In the genomic region with DNA sequence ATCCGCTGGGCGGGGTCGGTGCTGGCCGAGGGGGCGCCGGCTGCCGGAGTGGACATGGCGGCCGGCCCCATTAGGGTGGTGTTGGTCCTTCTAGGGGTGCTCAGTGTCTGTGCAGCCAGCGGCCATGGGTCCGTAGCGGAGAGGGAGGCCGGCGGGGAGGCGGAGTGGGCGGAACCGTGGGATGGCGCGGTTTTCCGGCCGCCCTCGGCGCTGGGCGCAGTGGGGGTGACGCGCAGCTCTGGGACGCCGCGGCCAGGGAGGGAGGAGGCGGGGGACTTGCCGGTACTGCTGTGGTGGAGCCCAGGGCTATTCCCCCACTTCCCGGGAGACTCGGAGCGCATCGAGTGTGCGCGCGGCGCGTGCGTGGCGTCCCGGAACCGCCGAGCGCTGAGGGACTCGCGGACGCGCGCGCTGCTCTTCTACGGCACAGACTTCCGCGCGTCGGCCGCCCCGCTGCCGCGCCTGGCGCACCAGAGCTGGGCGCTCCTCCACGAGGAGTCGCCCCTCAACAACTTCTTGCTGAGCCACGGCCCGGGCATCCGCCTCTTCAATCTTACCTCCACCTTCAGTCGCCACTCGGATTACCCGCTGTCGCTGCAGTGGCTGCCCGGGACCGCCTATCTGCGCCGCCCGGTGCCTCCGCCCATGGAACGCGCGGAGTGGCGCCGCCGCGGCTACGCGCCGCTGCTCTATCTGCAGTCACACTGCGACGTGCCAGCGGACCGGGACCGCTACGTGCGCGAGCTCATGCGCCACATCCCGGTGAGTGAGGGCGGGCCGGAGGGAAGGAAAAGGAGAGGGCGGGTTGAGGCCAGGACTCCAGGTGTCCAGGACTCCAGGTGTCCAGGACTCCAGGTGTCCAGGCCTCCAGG, we compare ENCODE assay signal across 8 cellular contexts. TPM values are rescaled to one million over a fixed set of nuclear protein-coding genes. Genes with fewer than 3 reads are reported as not detected.
DNase-seq lines count a peak whose midpoint lies in the region; ATAC-seq and TF ChIP-seq lines count a peak whose summit lies in the region.

No MANE protein-coding gene starts in this region.

- no peaks in the 10 kb centered on the region; the same call in 1 of the 2 replicates for H3K79me2 ChIP-seq in PC-9 (ENCODE audit: low read depth)

- peak overlapping the region; percentile 91 to 98 (median 97) for H3K4me3 Mint-ChIP-seq in CD8-positive, alpha-beta memory T cell
- peak overlapping the region; percentile 94 for H3K4me3 Mint-ChIP-seq in activated T-helper 1 cell treated with anti-CD3 and anti-CD28 coated beads, Interleukin-12 subunit alpha, Interleukin-12 subunit beta, Interleukin-2, Interleukin-4 antibody, amounts not matched to agents 30 ng/mL and 10 ng/mL and 1 ng/mL, durations not matched to agents 14 hours and 24 hours and 36 hours
- H3K4me3 Mint-ChIP-seq in naive thymus-derived CD4-positive, alpha-beta T cell, result peak overlapping the region; percentile 87 to 97 (median 95)
- peak overlapping the region; percentile 91 to 95 for H3K4me3 Mint-ChIP-seq in stimulated activated naive B cell treated with anti-CD40 and anti-IgM and Interleukin-4, amounts not matched to agents 10 μg/mL and 1 μg/mL and 100 μg/mL, for 72 hours

- TF ChIP-seq CTCF in PC-9 (conservative IDR thresholded peaks at IDR 0.05), result no peak

- intact Hi-C loops in PC-9 (cut with micrococcal nuclease; ENCODE audit: unreplicated experiment), result no loop called here
- intact Hi-C loops in activated T-helper 1 cell treated with anti-CD3 and anti-CD28 coated beads, Interleukin-12 subunit alpha, Interleukin-12 subunit beta, Interleukin-2, Interleukin-4 antibody, amounts not matched to agents 30 ng/mL and 10 ng/mL and 1 ng/mL, durations not matched to agents 14 hours and 24 hours and 36 hours (cut with micrococcal nuclease), result loop anchor here (1.0 to 5.0 kb wide), 11 partner anchors 9 to 815 kb away; partner anchors contain the start of genes NDST2, SEC24C and ZSWIM8
- intact Hi-C loops in naive thymus-derived CD4-positive, alpha-beta T cell (cut with micrococcal nuclease), result loop anchor here (1.0 to 10.0 kb wide), 12 partner anchors 9 to 1460 kb away; partner anchors contain the start of genes NDST2 (in 2 of the 2), SEC24C (in 2 of the 2), ZSWIM8 (in 2 of the 2) and ANXA7 (in 1 of the 2)

- peak; percentile 72 to 88 (median 82) for DNase-seq in CD8-positive, alpha-beta memory T cell
- peak; percentile 43 for DNase-seq in GM19240 (ENCODE audit: insufficient read length, low spot score)
- peak in 1 of 2 experiments; percentile 68 for DNase-seq in PC-9
- peak; percentile 85 for DNase-seq in activated T-helper 1 cell treated with anti-CD3 and anti-CD28 coated beads, Interleukin-12 subunit alpha, Interleukin-12 subunit beta, Interleukin-2, Interleukin-4 antibody, amounts not matched to agents 30 ng/mL and 10 ng/mL and 1 ng/mL, durations not matched to agents 14 hours and 24 hours and 36 hours (ENCODE audit: low spot score)
- peak; percentile 87 for DNase-seq in fibroblast of gingiva (ENCODE audit: low read depth)
- DNase-seq in naive thymus-derived CD4-positive, alpha-beta T cell, result peak; percentile 75 to 90 (median 83)
- peak; percentile 82 for DNase-seq in stimulated activated naive B cell treated with anti-CD40 and anti-IgM and Interleukin-4, amounts not matched to agents 10 μg/mL and 1 μg/mL and 100 μg/mL, for 72 hours

- no peak overlapping the region for H2AFZ ChIP-seq in PC-9

- H3K36me3 ChIP-seq in CD8-positive, alpha-beta memory T cell (ENCODE audit: insufficient read depth, low read length), result peaks cover 40% of the 10 kb centered on the region
- H3K36me3 ChIP-seq in PC-9 (ENCODE audit: low read depth), result peaks cover 36% of the 10 kb centered on the region
- peaks cover 0 to 33% (median 24%) of the 10 kb centered on the region in 3 experiments for H3K36me3 ChIP-seq in naive thymus-derived CD4-positive, alpha-beta T cell (ENCODE audit: control insufficient read depth in 2 of 3, insufficient read depth in 3 of 3, low read length in 3 of 3)

- H3K27me3 ChIP-seq in CD8-positive, alpha-beta memory T cell (ENCODE audit: insufficient read depth, low read length, poor library complexity, severe bottlenecking), result no peaks in the 10 kb centered on the region
- no peaks in the 10 kb centered on the region for H3K27me3 ChIP-seq in PC-9 (ENCODE audit: insufficient read depth, low read depth)
- no peaks in the 10 kb centered on the region for H3K27me3 ChIP-seq in naive thymus-derived CD4-positive, alpha-beta T cell (ENCODE audit: control insufficient read depth in 2 of 2, insufficient read depth in 2 of 2, low read length in 2 of 2)

- POLR2A ChIA-PET in CD8-positive, alpha-beta memory T cell (lab: Charles Lee), result interaction anchor here (0.6 to 3.8 kb wide), 17 partner anchors 9 to 1683 kb away, joined by 3 to 88 read pairs (median 3); partner anchors contain the start of genes CAMK2G, CHCHD1, PPP3CB and SEC24C
- POLR2A ChIA-PET in PC-9 (lab: Charles Lee; ENCODE audit: unreplicated experiment), result interaction anchor here (0.5 to 0.9 kb wide), 5 partner anchors 10 to 235 kb away, joined by 3 to 6 read pairs (median 4); partner anchors contain the start of gene CHCHD1
- POLR2A ChIA-PET in naive thymus-derived CD4-positive, alpha-beta T cell (lab: Charles Lee), result interaction anchor here (0.6 to 9.3 kb wide), 24 partner anchors 9 to 1339 kb away, joined by 3 to 185 read pairs (median 5); partner anchors contain the start of genes ANXA7, CHCHD1, MRPS16 and PPP3CB

- H3K9me3 ChIP-seq in CD8-positive, alpha-beta memory T cell (ENCODE audit: low read length), result no peaks in the 10 kb centered on the region
- H3K9me3 ChIP-seq in PC-9 (ENCODE audit: insufficient read depth, low read depth), result no peaks in the 10 kb centered on the region
- H3K9me3 ChIP-seq in naive thymus-derived CD4-positive, alpha-beta T cell (ENCODE audit: control insufficient read depth in 2 of 3, low read length in 3 of 3), result no peaks in the 10 kb centered on the region

- no TSS peak for BruUV-seq in PC-9 (replicated peaks; lab: Mats Ljungman, UMichigan)

- H3K9me2 ChIP-seq in PC-9 (ENCODE audit: insufficient read depth), result no peaks in the 10 kb centered on the region

- peak overlapping the region; percentile 87 to 97 (median 94) for H3K27ac Mint-ChIP-seq in CD8-positive, alpha-beta memory T cell
- peak overlapping the region; percentile 91 for H3K27ac Mint-ChIP-seq in activated T-helper 1 cell treated with anti-CD3 and anti-CD28 coated beads, Interleukin-12 subunit alpha, Interleukin-12 subunit beta, Interleukin-2, Interleukin-4 antibody, amounts not matched to agents 30 ng/mL and 10 ng/mL and 1 ng/mL, durations not matched to agents 14 hours and 24 hours and 36 hours
- H3K27ac Mint-ChIP-seq in naive thymus-derived CD4-positive, alpha-beta T cell, result peak overlapping the region; percentile 89 to 97 (median 94)
- H3K27ac Mint-ChIP-seq in stimulated activated naive B cell treated with anti-CD40 and anti-IgM and Interleukin-4, amounts not matched to agents 10 μg/mL and 1 μg/mL and 100 μg/mL, for 72 hours, result peak overlapping the region; percentile 98

- peaks cover 8 to 81% (median 17%) of the 10 kb centered on the region in 3 donors for H3K36me3 Mint-ChIP-seq in CD8-positive, alpha-beta memory T cell
- peaks cover 64% of the 10 kb centered on the region for H3K36me3 Mint-ChIP-seq in activated T-helper 1 cell treated with anti-CD3 and anti-CD28 coated beads, Interleukin-12 subunit alpha, Interleukin-12 subunit beta, Interleukin-2, Interleukin-4 antibody, amounts not matched to agents 30 ng/mL and 10 ng/mL and 1 ng/mL, durations not matched to agents 14 hours and 24 hours and 36 hours (ENCODE audit: low read depth)
- peaks cover 5 to 63% (median 12%) of the 10 kb centered on the region in 5 donors for H3K36me3 Mint-ChIP-seq in naive thymus-derived CD4-positive, alpha-beta T cell
- H3K36me3 Mint-ChIP-seq in stimulated activated naive B cell treated with anti-CD40 and anti-IgM and Interleukin-4, amounts not matched to agents 10 μg/mL and 1 μg/mL and 100 μg/mL, for 72 hours, result peaks cover 50 to 75% of the 10 kb centered on the region in 2 donors

- peak; percentile 61 for ATAC-seq in HG03439 (IDR thresholded peaks at IDR 0.05; ENCODE audit: unreplicated experiment)
- ATAC-seq in naive thymus-derived CD4-positive, alpha-beta T cell, result peak; percentile 80
- peak; percentile 79 to 83 for ATAC-seq in stimulated activated naive B cell treated with anti-CD40 and anti-IgM and Interleukin-4, amounts not matched to agents 10 μg/mL and 1 μg/mL and 100 μg/mL, for 72 hours (replicated peaks)

- peaks cover 9% of the 10 kb centered on the region; the same call in 1 of the 2 replicates for H4K20me1 ChIP-seq in PC-9 (ENCODE audit: insufficient read depth)

- H3K27ac ChIP-seq in CD8-positive, alpha-beta memory T cell (ENCODE audit: low read depth, low read length), result peak overlapping the region; percentile 90
- 0 out of 2 replicates have a peak overlapping the region, but pooled peaks have one; percentile 22 for H3K27ac ChIP-seq in PC-9
- H3K27ac ChIP-seq in naive thymus-derived CD4-positive, alpha-beta T cell (ENCODE audit: low read depth, low read length), result peak overlapping the region; percentile 85

- H3K4me1 Mint-ChIP-seq in CD8-positive, alpha-beta memory T cell, result peaks cover 50 to 75% (median 64%) of the 10 kb centered on the region in 3 donors
- H3K4me1 Mint-ChIP-seq in activated T-helper 1 cell treated with anti-CD3 and anti-CD28 coated beads, Interleukin-12 subunit alpha, Interleukin-12 subunit beta, Interleukin-2, Interleukin-4 antibody, amounts not matched to agents 30 ng/mL and 10 ng/mL and 1 ng/mL, durations not matched to agents 14 hours and 24 hours and 36 hours (ENCODE audit: low read depth), result peaks cover 67% of the 10 kb centered on the region
- peaks cover 34 to 73% (median 64%) of the 10 kb centered on the region in 7 donors for H3K4me1 Mint-ChIP-seq in naive thymus-derived CD4-positive, alpha-beta T cell
- peaks cover 24 to 45% of the 10 kb centered on the region in 2 donors for H3K4me1 Mint-ChIP-seq in stimulated activated naive B cell treated with anti-CD40 and anti-IgM and Interleukin-4, amounts not matched to agents 10 μg/mL and 1 μg/mL and 100 μg/mL, for 72 hours

- CTCF ChIA-PET in CD8-positive, alpha-beta memory T cell (lab: Charles Lee), result interaction anchor here (0.9 to 6.6 kb wide), 14 partner anchors 10 to 107 kb away, joined by 3 to 42 read pairs (median 8); partner anchors contain the start of genes CHCHD1, SEC24C and ZSWIM8
- CTCF ChIA-PET in PC-9 (lab: Charles Lee), result interaction anchor here (0.8 kb wide), 1 partner anchor 11 kb away, joined by 4 read pairs; no protein-coding TSS in a partner anchor
- CTCF ChIA-PET in naive thymus-derived CD4-positive, alpha-beta T cell (lab: Charles Lee), result interaction anchor here (0.6 to 2.3 kb wide), 9 partner anchors 9 to 306 kb away, joined by 3 to 14 read pairs (median 6); partner anchors contain the start of genes CHCHD1 and ZSWIM8

- H3K27me3 Mint-ChIP-seq in CD8-positive, alpha-beta memory T cell, result peaks cover 0 to 4% of the 10 kb centered on the region in 2 donors
- no peaks in the 10 kb centered on the region for H3K27me3 Mint-ChIP-seq in activated T-helper 1 cell treated with anti-CD3 and anti-CD28 coated beads, Interleukin-12 subunit alpha, Interleukin-12 subunit beta, Interleukin-2, Interleukin-4 antibody, amounts not matched to agents 30 ng/mL and 10 ng/mL and 1 ng/mL, durations not matched to agents 14 hours and 24 hours and 36 hours (ENCODE audit: insufficient read depth)
- H3K27me3 Mint-ChIP-seq in naive thymus-derived CD4-positive, alpha-beta T cell, result no peaks in the 10 kb centered on the region
- H3K27me3 Mint-ChIP-seq in stimulated activated naive B cell treated with anti-CD40 and anti-IgM and Interleukin-4, amounts not matched to agents 10 μg/mL and 1 μg/mL and 100 μg/mL, for 72 hours, result no peaks in the 10 kb centered on the region

- peaks cover 30% of the 10 kb centered on the region for H3F3A ChIP-seq in PC-9 (ENCODE audit: insufficient read depth, low read depth)

- H3K4me3 ChIP-seq in CD8-positive, alpha-beta memory T cell (ENCODE audit: low read length), result peak overlapping the region; percentile 92
- peak overlapping the region; percentile 52; the same call in 1 of the 2 replicates for H3K4me3 ChIP-seq in PC-9
- H3K4me3 ChIP-seq in naive thymus-derived CD4-positive, alpha-beta T cell (ENCODE audit: low read length), result peak overlapping the region; percentile 69

- H3K4me2 ChIP-seq in PC-9, result peak overlapping the region; percentile 69

- H3K9me3 Mint-ChIP-seq in CD8-positive, alpha-beta memory T cell, result no peaks in the 10 kb centered on the region
- no peaks in the 10 kb centered on the region for H3K9me3 Mint-ChIP-seq in activated T-helper 1 cell treated with anti-CD3 and anti-CD28 coated beads, Interleukin-12 subunit alpha, Interleukin-12 subunit beta, Interleukin-2, Interleukin-4 antibody, amounts not matched to agents 30 ng/mL and 10 ng/mL and 1 ng/mL, durations not matched to agents 14 hours and 24 hours and 36 hours
- H3K9me3 Mint-ChIP-seq in naive thymus-derived CD4-positive, alpha-beta T cell, result peaks cover 0 to 1% (median 0%) of the 10 kb centered on the region in 11 donors
- H3K9me3 Mint-ChIP-seq in stimulated activated naive B cell treated with anti-CD40 and anti-IgM and Interleukin-4, amounts not matched to agents 10 μg/mL and 1 μg/mL and 100 μg/mL, for 72 hours, result no peaks in the 10 kb centered on the region

- peaks cover 45% of the 10 kb centered on the region for H3K4me1 ChIP-seq in CD8-positive, alpha-beta memory T cell (ENCODE audit: insufficient read depth, low read length)
- H3K4me1 ChIP-seq in PC-9 (replicated peaks; ENCODE audit: insufficient read depth), result peaks cover 7% of the 10 kb centered on the region
- H3K4me1 ChIP-seq in naive thymus-derived CD4-positive, alpha-beta T cell (ENCODE audit: control insufficient read depth in 2 of 2, insufficient read depth in 2 of 2, low read length in 2 of 2), result peaks cover 27 to 30% of the 10 kb centered on the region in 2 donors

RNA-seq across cellular contexts. Expression of gene CHCHD1, which starts 9.3 kb away (rescaled TPM):
- 10 to 100 TPM; 35.8 to 37.2 TPM for total RNA-seq in CD8-positive, alpha-beta memory T cell
- 52.6 TPM for polyA plus RNA-seq in CD8-positive, alpha-beta memory T cell
- total RNA-seq in PC-9 (2021), result 44.1 and 44.5 TPM in 2 replicates
- 30.9 and 33.5 TPM in 2 replicates for total RNA-seq in activated T-helper 1 cell treated with anti-CD3 and anti-CD28 coated beads, Interleukin-12 subunit alpha, Interleukin-12 subunit beta, Interleukin-2, Interleukin-4 antibody, amounts not matched to agents 30 ng/mL and 10 ng/mL and 1 ng/mL, durations not matched to agents 14 hours and 24 hours and 36 hours
- 10 to 100 TPM in 3 of 5 experiments, 1 to 10 TPM in 2; 5.6 to 31.4 (median 14.9) TPM for total RNA-seq in naive thymus-derived CD4-positive, alpha-beta T cell
- polyA plus RNA-seq in naive thymus-derived CD4-positive, alpha-beta T cell, result 10 to 100 TPM; 40.5 to 49.6 TPM

RNA-seq across cellular contexts. Expression of gene ZSWIM8, which starts 12.9 kb away (rescaled TPM):
- 10 to 100 TPM; 54.3 to 57.6 TPM for total RNA-seq in CD8-positive, alpha-beta memory T cell
- polyA plus RNA-seq in CD8-positive, alpha-beta memory T cell, result 26.0 TPM
- total RNA-seq in PC-9 (2021), result 49.2 and 70.0 TPM in 2 replicates
- total RNA-seq in activated T-helper 1 cell treated with anti-CD3 and anti-CD28 coated beads, Interleukin-12 subunit alpha, Interleukin-12 subunit beta, Interleukin-2, Interleukin-4 antibody, amounts not matched to agents 30 ng/mL and 10 ng/mL and 1 ng/mL, durations not matched to agents 14 hours and 24 hours and 36 hours, result 54.2 and 56.3 TPM in 2 replicates
- total RNA-seq in naive thymus-derived CD4-positive, alpha-beta T cell, result 100 to 1,000 TPM in 1 of 5 experiments, 10 to 100 TPM in 4; 70.9 to 102 (median 83.2) TPM
- 10 to 100 TPM in 1 of 2 donors, 1 to 10 TPM in 1; 9.9 to 27.9 TPM for polyA plus RNA-seq in naive thymus-derived CD4-positive, alpha-beta T cell

RNA-seq across cellular contexts. Expression of gene SEC24C, which starts 28.3 kb away (rescaled TPM):
- 10 to 100 TPM; 93.1 to 95.9 TPM for total RNA-seq in CD8-positive, alpha-beta memory T cell
- polyA plus RNA-seq in CD8-positive, alpha-beta memory T cell, result 70.3 TPM
- 83.1 and 105 TPM in 2 replicates for total RNA-seq in PC-9 (2021)
- total RNA-seq in activated T-helper 1 cell treated with anti-CD3 and anti-CD28 coated beads, Interleukin-12 subunit alpha, Interleukin-12 subunit beta, Interleukin-2, Interleukin-4 antibody, amounts not matched to agents 30 ng/mL and 10 ng/mL and 1 ng/mL, durations not matched to agents 14 hours and 24 hours and 36 hours, result 112 and 114 TPM in 2 replicates
- total RNA-seq in naive thymus-derived CD4-positive, alpha-beta T cell, result 100 to 1,000 TPM in 2 of 5 experiments, 10 to 100 TPM in 3; 68.7 to 122 (median 95.4) TPM
- 10 to 100 TPM; 23.3 to 41.4 TPM for polyA plus RNA-seq in naive thymus-derived CD4-positive, alpha-beta T cell

RNA-seq across cellular contexts. Expression of gene NDST2, which starts 38.9 kb away (rescaled TPM):
- 10 to 100 TPM; 39.8 to 43.9 TPM for total RNA-seq in CD8-positive, alpha-beta memory T cell
- polyA plus RNA-seq in CD8-positive, alpha-beta memory T cell, result 25.3 TPM
- total RNA-seq in PC-9 (2021), result 20.4 and 22.8 TPM in 2 replicates
- total RNA-seq in activated T-helper 1 cell treated with anti-CD3 and anti-CD28 coated beads, Interleukin-12 subunit alpha, Interleukin-12 subunit beta, Interleukin-2, Interleukin-4 antibody, amounts not matched to agents 30 ng/mL and 10 ng/mL and 1 ng/mL, durations not matched to agents 14 hours and 24 hours and 36 hours, result 51.7 and 53.2 TPM in 2 replicates
- 100 to 1,000 TPM in 3 of 5 experiments, 10 to 100 TPM in 2; 74.2 to 117 (median 104) TPM for total RNA-seq in naive thymus-derived CD4-positive, alpha-beta T cell
- polyA plus RNA-seq in naive thymus-derived CD4-positive, alpha-beta T cell, result 10 to 100 TPM; 23.1 to 34.3 TPM

Comparison
In these comparisons a context has a peak if more than half of its experiments do, and no peak if none do; other contexts are left out.
1. H3K27ac ChIP-seq: peak in every context shown above with its lines; median percentile 90 in CD8-positive, alpha-beta memory T cell; 85 in naive thymus-derived CD4-positive, alpha-beta T cell; 22 in PC-9.